ENCODE assay signal across 9 cellular contexts in the genomic region with DNA sequence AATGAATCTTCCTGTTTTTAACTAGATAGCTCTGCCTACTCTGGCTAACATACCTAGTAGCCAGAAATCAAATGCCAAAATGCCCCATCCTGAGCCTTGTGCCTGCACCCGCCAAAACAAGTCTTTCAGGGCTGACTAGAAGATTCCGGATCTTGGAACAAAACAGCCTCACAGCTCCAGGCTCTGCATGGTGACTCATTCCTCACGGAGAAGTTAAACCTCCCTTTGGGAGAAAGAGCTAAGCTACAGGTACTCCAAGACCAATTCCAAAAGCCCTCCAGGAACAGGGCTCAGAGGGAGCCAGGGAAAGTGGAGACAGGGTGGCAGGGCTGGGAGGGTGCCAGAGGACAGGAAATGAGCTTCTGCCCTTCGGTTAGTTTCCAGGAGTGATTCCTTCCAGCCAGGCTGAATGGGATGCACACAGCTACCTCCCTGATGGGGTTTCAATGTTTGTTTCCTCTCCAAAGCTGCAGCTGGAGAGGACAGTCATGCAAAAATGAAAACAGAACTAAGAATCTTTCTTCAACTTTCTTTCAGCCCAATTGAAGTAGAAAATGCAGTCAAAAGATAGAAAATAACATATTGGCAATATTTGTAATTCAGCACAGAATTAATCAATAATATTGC.
DNase-seq lines count a peak whose midpoint lies in the region.
"Had no signal": no experiment of that assay in that cellular context is flagged by ENCODE, and none has a peak within 500 bp of the region (broad histone marks: within the 10 kb centered on the region; RNA-seq: fewer than 3 reads in every experiment).

No MANE protein-coding gene starts in this region.

- H3K4me3 ChIP-seq in MG63 (no peak overlapping the region), thymus (ENCODE audit: low read length) (no peak overlapping the region)
- H3K4me3 ChIP-seq: lung had no signal

- H3K9me3 ChIP-seq in MG63, result no peaks in the 10 kb centered on the region
- no peaks in the 10 kb centered on the region for H3K9me3 ChIP-seq in thymus (ENCODE audit: control insufficient read depth)

- H3K27ac ChIP-seq in thymus (ENCODE audit: low read depth), result peak overlapping the region; percentile 60

- H3K27me3 ChIP-seq in MG63 (no peaks in the 10 kb centered on the region), thymus (ENCODE audit: control insufficient read depth, insufficient read depth) (no peaks in the 10 kb centered on the region)

- WGBS in thymus, result 80% methylated on average over 4 of the region's 4 CpGs

- DNase-seq in MG63 (peak; percentile 90), cerebellar nuclear complex (lab: John Stamatoyannopoulos, UW) (peak; percentile 17 to 34), kidney tubule cell (ENCODE audit: low spot score) (peak; percentile 48), NCI-H1048 (lab: John Stamatoyannopoulos, UW) (no peak), amygdala (lab: John Stamatoyannopoulos, UW) (no peak), NCI-H510A treated with DMSO at 0.1 percent for 48 hours (lab: John Stamatoyannopoulos, UW) (no peak)
- DNase-seq: NCI-H526 had no signal

- H3K36me3 ChIP-seq in MG63, result no peaks in the 10 kb centered on the region
- H3K36me3 ChIP-seq in thymus (ENCODE audit: control insufficient read depth, insufficient read depth), result no peaks in the 10 kb centered on the region

- H3K4me1 ChIP-seq in thymus (ENCODE audit: control insufficient read depth, insufficient read depth, low read length), result no peaks in the 10 kb centered on the region

Comparison
In these comparisons a context has a peak if more than half of its experiments do, and no peak if none do; other contexts are left out.
1. DNase-seq: peak in MG63 (single experiment), cerebellar nuclear complex (2 of 2) and kidney tubule cell (single experiment); none in NCI-H1048 (single experiment), amygdala (0 of 56) and NCI-H510A treated with DMSO at 0.1 percent for 48 hours (single experiment).